ENCODE assay signal across 28 cellular contexts in the genomic region with DNA sequence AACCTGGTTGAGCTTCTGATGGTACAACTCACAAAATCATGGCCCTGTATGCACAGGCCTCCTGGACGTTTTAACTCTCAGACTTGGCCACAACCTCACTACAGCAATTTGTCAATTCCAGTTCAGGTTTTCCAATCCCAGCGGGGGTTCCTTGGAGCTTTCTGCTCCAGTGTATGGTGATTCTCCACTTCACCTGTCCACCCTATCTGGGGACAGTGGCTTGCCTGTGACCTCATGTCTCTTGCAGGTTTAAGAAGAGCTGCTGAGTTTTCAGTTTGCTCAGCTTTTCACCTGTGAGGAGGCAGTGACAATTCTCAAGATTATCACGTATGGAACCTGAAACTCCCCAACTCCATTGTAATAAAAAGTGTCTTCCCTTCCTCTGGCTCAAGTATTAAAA.
"Had no signal": no experiment of that assay in that cellular context is flagged by ENCODE, and none has a peak within 500 bp of the region (broad histone marks: within the 10 kb centered on the region; RNA-seq: fewer than 3 reads in every experiment).

No MANE protein-coding gene starts in this region.

- H3K9me3 Mint-ChIP-seq: activated CD4-positive, alpha-beta T cell treated with anti-CD3 and anti-CD28 coated beads, Interleukin-2, amount 10 ng/mL, durations not matched to agents 24 days and 14 days; activated CD8-positive, alpha-beta T cell treated with anti-CD3 and anti-CD28 coated beads for 36 hours; activated naive CD8-positive, alpha-beta T cell treated with anti-CD3 and anti-CD28 coated beads, Interleukin-2, amount 10 ng/mL, durations not matched to agents 7 days and 5 days; activated T-helper 2 cell treated with anti-CD3 and anti-CD28 coated beads, Interferon-gamma antibody, Interleukin-2, Interleukin-4, amounts not matched to agents 10 μg/mL and 5 μg/mL and 100 μg/mL, durations not matched to agents 14 hours and 24 hours and 36 hours; central memory CD8-positive, alpha-beta T cell had no signal

- H3K27ac ChIP-seq: ascending aorta, cardiac muscle cell, SJCRH30, SK-N-MC, WERI-Rb-1 had no signal

- H3K27me3 Mint-ChIP-seq: activated CD8-positive, alpha-beta T cell treated with anti-CD3 and anti-CD28 coated beads for 36 hours; central memory CD8-positive, alpha-beta T cell had no signal

- DNase-seq: activated CD4-positive, alpha-beta T cell treated with anti-CD3 and anti-CD28 coated beads, Interleukin-2, amount 10 ng/mL, durations not matched to agents 24 days and 14 days; activated CD4-positive, alpha-beta T cell treated with anti-CD3 and anti-CD28 coated beads, Interleukin-2, amount 50 U/mL, for 4 hours; activated CD8-positive, alpha-beta T cell treated with anti-CD3 and anti-CD28 coated beads for 36 hours; activated gamma-delta T cell; activated naive CD4-positive, alpha-beta T cell treated with anti-CD3 and anti-CD28 coated beads for 36 hours; activated naive CD8-positive, alpha-beta T cell treated with anti-CD3 and anti-CD28 coated beads, Interleukin-2, amount 10 ng/mL, durations not matched to agents 7 days and 5 days; activated T-cell treated with anti-CD3 and anti-CD28 coated beads, Interleukin-2, amount 50 U/mL, for 1 hour; activated T-cell treated with anti-CD3 and anti-CD28 coated beads, Interleukin-2, amount 50 U/mL, for 72 hours; amygdala; Karpas-422; MG63; NCI-H1048; NCI-H1105 treated with DMSO at 0.1 percent for 48 hours; NCI-H1436; NCI-H1694; NCI-H2029; NCI-H345; NCI-H524 treated with DMSO at 0.1 percent for 48 hours; SHP77; SJCRH30; WERI-Rb-1 had no signal

- H3K4me1 ChIP-seq: ascending aorta, SJCRH30 had no signal

- H3K27me3 ChIP-seq: ascending aorta, cardiac muscle cell, MG63, SJCRH30 had no signal

- H3K27ac Mint-ChIP-seq: activated CD4-positive, alpha-beta T cell treated with anti-CD3 and anti-CD28 coated beads, Interleukin-2, amount 10 ng/mL, durations not matched to agents 24 days and 14 days; activated CD8-positive, alpha-beta T cell treated with anti-CD3 and anti-CD28 coated beads for 36 hours; activated naive CD4-positive, alpha-beta T cell treated with anti-CD3 and anti-CD28 coated beads for 36 hours; activated naive CD8-positive, alpha-beta T cell treated with anti-CD3 and anti-CD28 coated beads, Interleukin-2, amount 10 ng/mL, durations not matched to agents 7 days and 5 days; activated T-cell treated with anti-CD3 and anti-CD28 coated beads, Interleukin-2, amount 50 U/mL, for 72 hours; activated T-helper 2 cell treated with anti-CD3 and anti-CD28 coated beads, Interferon-gamma antibody, Interleukin-2, Interleukin-4, amounts not matched to agents 10 μg/mL and 5 μg/mL and 100 μg/mL, durations not matched to agents 14 hours and 24 hours and 36 hours; T-helper 1 cell treated with Interleukin-12 subunit alpha and Interleukin-12 subunit beta and Interleukin-4 antibody, amounts not matched to agents 30 μg/mL and 1 μg/mL, for 36 hours had no signal

- H3K36me3 Mint-ChIP-seq: activated naive CD8-positive, alpha-beta T cell treated with anti-CD3 and anti-CD28 coated beads, Interleukin-2, amount 10 ng/mL, durations not matched to agents 7 days and 5 days had no signal

- H3K36me3 ChIP-seq: cardiac muscle cell, SJCRH30, WERI-Rb-1 had no signal

- H3K9me3 ChIP-seq: ascending aorta, SJCRH30 had no signal

- H3K4me3 Mint-ChIP-seq: activated CD4-positive, alpha-beta T cell treated with anti-CD3 and anti-CD28 coated beads, Interleukin-2, amount 10 ng/mL, durations not matched to agents 24 days and 14 days; activated CD8-positive, alpha-beta T cell treated with anti-CD3 and anti-CD28 coated beads for 36 hours; activated naive CD4-positive, alpha-beta T cell treated with anti-CD3 and anti-CD28 coated beads for 36 hours; central memory CD8-positive, alpha-beta T cell; T-helper 1 cell treated with Interleukin-12 subunit alpha and Interleukin-12 subunit beta and Interleukin-4 antibody, amounts not matched to agents 30 μg/mL and 1 μg/mL, for 36 hours had no signal

- ATAC-seq: activated CD8-positive, alpha-beta T cell treated with anti-CD3 and anti-CD28 coated beads for 36 hours; activated T-cell treated with anti-CD3 and anti-CD28 coated beads, Interleukin-2, amount 50 U/mL, for 72 hours; Panc1 had no signal

- H3K4me3 ChIP-seq: ascending aorta, cardiac muscle cell, MG63, SJCRH30, SK-N-MC had no signal
